16 cellular contexts compared by ENCODE assay signal in genomic region chr16:2982402-2982801, GRCh38. TPM values are rescaled to one million over a fixed set of nuclear protein-coding genes. Genes with fewer than 3 reads are reported as not detected.
A peak's percentile ranks its signal among the peaks of the same experiment; 100 is the strongest.
DNase-seq lines count a peak whose midpoint lies in the region; ATAC-seq lines count a peak whose summit lies in the region.
"Had no signal": no experiment of that assay in that cellular context is flagged by ENCODE, and none has a peak within 500 bp of the region (broad histone marks: within the 10 kb centered on the region; RNA-seq: fewer than 3 reads in every experiment).

No MANE protein-coding gene starts in this region.

- peaks cover 5 to 9% of the 10 kb centered on the region in 2 donors for H3K27me3 Mint-ChIP-seq in effector memory CD8-positive, alpha-beta T cell

- H3K9me3 ChIP-seq in BLaER1 (no peaks in the 10 kb centered on the region), NT2/D1 (ENCODE audit: insufficient read depth, low read length) (no peaks in the 10 kb centered on the region)
- H3K9me3 ChIP-seq: esophagus squamous epithelium, HAP-1, heart left ventricle had no signal

- H3K36me3 ChIP-seq in BLaER1, result peaks cover 10% of the 10 kb centered on the region; the same call in 1 of the 2 replicates
- H3K36me3 ChIP-seq in NT2/D1 (ENCODE audit: insufficient read depth, insufficient read length, low read length), result peaks cover 20% of the 10 kb centered on the region
- H3K36me3 ChIP-seq: esophagus squamous epithelium, heart left ventricle had no signal

- peaks cover 11 to 15% of the 10 kb centered on the region in 2 donors for H3K4me1 Mint-ChIP-seq in effector memory CD8-positive, alpha-beta T cell (ENCODE audit: low read depth in 2 of 2)

- H3K27ac ChIP-seq in BLaER1, result no peak overlapping the region
- H3K27ac ChIP-seq: coronary artery, heart left ventricle had no signal

- H3K9me3 Mint-ChIP-seq in effector memory CD8-positive, alpha-beta T cell, result no peaks in the 10 kb centered on the region

- ATAC-seq in effector memory CD8-positive, alpha-beta T cell (replicated peaks), result no peak
- ATAC-seq in esophagus mucosa, result no peak
- ATAC-seq: heart left ventricle had no signal

- no peak overlapping the region for H3K4me3 ChIP-seq in BLaER1
- no peak overlapping the region for H3K4me3 ChIP-seq in NT2/D1 (ENCODE audit: insufficient read length, low read depth)
- H3K4me3 ChIP-seq: coronary artery, esophagus squamous epithelium, HAP-1, heart left ventricle had no signal

- H3K4me1 ChIP-seq in BLaER1 (peaks cover 72% of the 10 kb centered on the region), NT2/D1 (ENCODE audit: insufficient read depth, insufficient read length) (peaks cover 14% of the 10 kb centered on the region)

- peaks cover 10% of the 10 kb centered on the region; the same call in 1 of the 2 replicates for H4K20me1 ChIP-seq in BLaER1

- peak overlapping the region; percentile 19 to 78 for H3K4me3 Mint-ChIP-seq in effector memory CD8-positive, alpha-beta T cell

- H3K27ac Mint-ChIP-seq in effector memory CD8-positive, alpha-beta T cell, result no peak overlapping the region

- H3K9ac ChIP-seq in BLaER1, result no peak overlapping the region
- peak overlapping the region; percentile 100 for H3K9ac ChIP-seq in NT2/D1 (ENCODE audit: insufficient read length, low read depth)

- DNase-seq in NT2/D1 (ENCODE audit: low read depth, low spot score) (no peak), DMS153 (lab: John Stamatoyannopoulos, UW) (no peak), AG20443 (ENCODE audit: low spot score) (no peak)
- DNase-seq in effector memory CD8-positive, alpha-beta T cell, result no peak
- DNase-seq: anterior cingulate cortex, DMS79, esophagus squamous epithelium, heart left ventricle, NCI-H1417 treated with DMSO at 0.1 percent for 48 hours, OCI-M1 had no signal

- H3K27me3 ChIP-seq in BLaER1, result no peaks in the 10 kb centered on the region
- no peaks in the 10 kb centered on the region for H3K27me3 ChIP-seq in NT2/D1 (ENCODE audit: insufficient read depth, insufficient read length)

- peaks cover 4% of the 10 kb centered on the region for H3K36me3 Mint-ChIP-seq in effector memory CD8-positive, alpha-beta T cell (ENCODE audit: insufficient read depth)

- peak overlapping the region; percentile 97 for H3K4me2 ChIP-seq in BLaER1

RNA-seq across cellular contexts. Expression of gene PKMYT1, which starts 2.2 kb away (rescaled TPM):
- 16.9 TPM for total RNA-seq in esophagus mucosa

RNA-seq across cellular contexts. Expression of gene PAQR4, which starts 13.3 kb away (rescaled TPM):
- 11.1 TPM for total RNA-seq in esophagus mucosa

RNA-seq across cellular contexts. Expression of gene KREMEN2, which starts 18.3 kb away (rescaled TPM):
- total RNA-seq in esophagus mucosa, result 1.3 TPM
- total RNA-seq: pulmonary artery endothelial cell had no signal

RNA-seq across cellular contexts. Expression of gene CLDN9, which starts 30.3 kb away (rescaled TPM):
- not detected for total RNA-seq in esophagus mucosa
- total RNA-seq: esophagus squamous epithelium, pulmonary artery endothelial cell had no signal

RNA-seq across cellular contexts. Expression of gene CLDN6, which starts 35.6 kb away (rescaled TPM):
- total RNA-seq in esophagus mucosa, result not detected
- total RNA-seq: esophagus squamous epithelium, heart left ventricle, NCI-H460, pulmonary artery endothelial cell had no signal
